8 cellular contexts compared by ENCODE assay signal in the genomic region with DNA sequence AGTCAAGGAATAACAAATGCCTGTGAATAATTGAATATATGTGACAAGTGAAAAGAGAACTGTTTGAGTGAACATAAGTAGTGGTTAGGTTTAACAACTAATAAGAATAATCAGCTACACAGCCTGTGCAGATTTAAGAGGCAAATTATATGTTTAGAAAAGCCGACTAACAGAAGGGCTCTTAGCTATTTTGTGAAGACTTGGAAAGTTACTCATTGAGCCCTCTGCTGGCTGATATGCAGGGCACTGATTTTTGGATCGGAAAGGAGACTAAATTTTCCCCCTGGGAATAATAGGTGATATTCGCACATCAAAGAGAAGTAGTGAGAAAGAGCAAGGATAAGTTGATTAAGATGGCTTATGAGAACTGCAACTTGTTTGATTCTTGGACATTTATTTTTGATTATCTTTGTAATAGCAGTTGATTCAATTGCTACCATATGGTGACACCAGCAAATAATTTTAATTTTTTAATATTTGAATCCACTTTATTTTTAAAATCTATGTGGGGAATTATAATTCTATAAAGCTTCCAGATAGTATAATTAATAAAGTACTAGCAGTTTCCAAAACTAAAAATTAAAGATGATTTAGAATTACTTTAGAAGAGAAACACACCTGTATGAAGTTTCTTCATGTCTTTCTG.
DNase-seq lines count a peak whose midpoint lies in the region; ATAC-seq and TF ChIP-seq lines count a peak whose summit lies in the region.

No MANE protein-coding gene starts in this region.

- no peak overlapping the region for H3K4me2 ChIP-seq in OCI-LY7 (ENCODE audit: low read length)

- no TSS peak for BruUV-seq in OCI-LY7 (replicated peaks; lab: Mats Ljungman, UMichigan)

- no peak overlapping the region for H3K4me3 Mint-ChIP-seq in progenitor cell of endocrine pancreas (ENCODE audit: low read depth)

- H3K4me3 ChIP-seq in HAP-1: no peak overlapping the region
- no peak overlapping the region for H3K4me3 ChIP-seq in OCI-LY7 (ENCODE audit: low read depth, low read length, poor library complexity, severe bottlenecking)
- no peak overlapping the region for H3K4me3 ChIP-seq in fibroblast of mammary gland (ENCODE audit: control insufficient read depth, low read depth, low read length)
- H3K4me3 ChIP-seq in spleen: no peak overlapping the region

- H3K36me3 Mint-ChIP-seq in progenitor cell of endocrine pancreas (ENCODE audit: insufficient read depth): no peaks in the 10 kb centered on the region

- H3K9me3 Mint-ChIP-seq in progenitor cell of endocrine pancreas (ENCODE audit: low read depth): no peaks in the 10 kb centered on the region

- intact Hi-C loops in OCI-LY7 (cut with micrococcal nuclease; ENCODE audit: unreplicated experiment): no loop called here
- intact Hi-C loops in spleen (cut with DNase I; ENCODE audit: low total_unique reads): no loop called here

- in situ Hi-C loops in HAP-1 (cut with MboI; ENCODE audit: low sequenced_read_pairs): no loop called here

- peak; percentile 71 for TF ChIP-seq CTCF in OCI-LY7 (conservative IDR thresholded peaks at IDR 0.05; ENCODE audit: low read length)
- peak; percentile 84 for TF ChIP-seq CTCF in fibroblast of mammary gland (conservative IDR thresholded peaks at IDR 0.05; ENCODE audit: control insufficient read depth, insufficient read depth, low read depth, low read length)
- TF ChIP-seq CTCF in progenitor cell of endocrine pancreas (IDR thresholded peaks at IDR 0.05; ENCODE audit: unreplicated experiment): peak; percentile 75
- TF ChIP-seq CTCF in spleen (IDR thresholded peaks at IDR 0.05 in 8 of 11, conservative IDR thresholded peaks at IDR 0.05 in 3 of 11): peak in 4 of 11 experiments; percentile 12 to 28 (median 18)

- POLR2A ChIA-PET in OCI-LY7 (lab: Charles Lee): interaction anchor here (1.0 kb wide), 1 partner anchor 113 kb away, joined by 3 read pairs; no protein-coding TSS in a partner anchor

- peak; percentile 3 for DNase-seq in CD1c-positive myeloid dendritic cell (ENCODE audit: extremely low spot score)
- peak; percentile 51 to 57 for DNase-seq in HAP-1 (ENCODE audit: low spot score in 2 of 2)
- peak; percentile 17 for DNase-seq in OCI-LY7 (ENCODE audit: low spot score)
- DNase-seq in fibroblast of mammary gland (ENCODE audit: low read depth): peak; percentile 62
- no peak for DNase-seq in progenitor cell of endocrine pancreas (ENCODE audit: low spot score, unreplicated experiment)
- no peak for DNase-seq in spleen
- no peak for DNase-seq in NCI-H187 treated with DMSO at 0.1 percent for 48 hours (lab: John Stamatoyannopoulos, UW)

- H3K27ac ChIP-seq in OCI-LY7 (ENCODE audit: low read depth, low read length, poor library complexity, severe bottlenecking): no peak overlapping the region
- no peak overlapping the region for H3K27ac ChIP-seq in spleen

- H3K27me3 Mint-ChIP-seq in progenitor cell of endocrine pancreas: no peaks in the 10 kb centered on the region

- no peak for ATAC-seq in HG02852 (IDR thresholded peaks at IDR 0.05; ENCODE audit: unreplicated experiment)

- CTCF ChIA-PET in OCI-LY7 (lab: Charles Lee; ENCODE audit: unreplicated experiment): no interaction called here

- H3K4me1 ChIP-seq in HAP-1 (peaks cover 4% of the 10 kb centered on the region; the same call in 1 of the 2 replicates), OCI-LY7 (ENCODE audit: insufficient read depth, low read length, poor library complexity, severe bottlenecking) (no peaks in the 10 kb centered on the region), spleen (no peaks in the 10 kb centered on the region)

- H2AFZ ChIP-seq in OCI-LY7 (ENCODE audit: low read length): no peak overlapping the region

- WGBS in spleen, 5 donors: 27 to 47% (median 28%) methylated on average over 3 of the region's 3 CpGs

- peaks cover 3% of the 10 kb centered on the region for H3K4me1 Mint-ChIP-seq in progenitor cell of endocrine pancreas (ENCODE audit: low read depth)

- no peaks in the 10 kb centered on the region for H3K9me2 ChIP-seq in OCI-LY7 (ENCODE audit: insufficient read depth, low read length)

- H3K27ac Mint-ChIP-seq in progenitor cell of endocrine pancreas: no peak overlapping the region

- H3K9me3 ChIP-seq in HAP-1 (no peaks in the 10 kb centered on the region), OCI-LY7 (ENCODE audit: low read length) (no peaks in the 10 kb centered on the region), spleen (no peaks in the 10 kb centered on the region)

- no peaks in the 10 kb centered on the region for H3K36me3 ChIP-seq in HAP-1 (replicated peaks)
- H3K36me3 ChIP-seq in OCI-LY7 (ENCODE audit: insufficient read depth, low read length): no peaks in the 10 kb centered on the region
- no peaks in the 10 kb centered on the region for H3K36me3 ChIP-seq in spleen

- TF ChIP-seq POLR2A in spleen (IDR thresholded peaks at IDR 0.05): no peak

- H3K79me2 ChIP-seq in OCI-LY7 (ENCODE audit: insufficient read depth, low read depth, low read length): no peaks in the 10 kb centered on the region

- H3K27me3 ChIP-seq in HAP-1 (ENCODE audit: low read depth) (no peaks in the 10 kb centered on the region), spleen (replicated peaks in 1 of 7) (no peaks in the 10 kb centered on the region)

- H4K20me1 ChIP-seq in OCI-LY7 (ENCODE audit: insufficient read depth, low read length): no peaks in the 10 kb centered on the region

Comparison
In these comparisons a context has a peak if more than half of its experiments do, and no peak if none do; other contexts are left out.
1. DNase-seq: peak in CD1c-positive myeloid dendritic cell (single experiment), HAP-1 (2 of 2), OCI-LY7 (single experiment) and fibroblast of mammary gland (single experiment); none in progenitor cell of endocrine pancreas (single experiment), spleen (single experiment) and NCI-H187 treated with DMSO at 0.1 percent for 48 hours (single experiment).